ENCODE assay signal across 7 cellular contexts in the genomic region with DNA sequence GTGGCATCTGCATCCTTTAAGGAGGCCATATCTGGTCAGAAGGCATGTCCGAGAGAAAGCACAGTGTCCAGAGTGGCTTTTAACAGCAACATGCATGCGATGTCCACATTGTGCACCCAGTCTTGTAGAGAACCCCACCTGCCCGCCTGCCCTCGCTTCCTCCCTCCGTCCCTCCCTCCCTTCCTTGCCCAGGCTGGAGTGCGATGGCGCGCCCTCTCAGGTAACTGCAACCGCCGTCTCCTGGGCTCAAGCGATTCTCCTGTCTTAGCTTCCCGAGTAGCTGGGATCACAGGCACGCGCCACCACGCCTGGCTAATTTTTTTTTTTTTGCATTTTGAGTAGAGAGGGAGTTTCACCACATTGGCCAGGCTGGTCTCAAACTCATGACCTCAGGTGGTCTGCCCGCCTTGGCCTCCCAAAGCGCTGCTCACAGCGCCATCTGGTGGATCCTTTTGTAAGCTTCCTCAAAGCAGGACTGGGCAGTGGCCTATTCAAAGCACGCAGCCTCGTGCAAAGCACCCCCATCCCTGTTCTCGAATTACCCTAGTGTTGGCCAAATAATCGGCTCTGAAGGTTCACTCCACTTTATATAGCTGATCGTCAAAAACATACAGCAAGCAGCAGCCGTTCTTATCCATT. TPM values are rescaled to one million over a fixed set of nuclear protein-coding genes. Genes with fewer than 3 reads are reported as not detected.
DNase-seq lines count a peak whose midpoint lies in the region; ATAC-seq, FAIRE-seq and TF ChIP-seq lines count a peak whose summit lies in the region.

No MANE protein-coding gene starts in this region.

- H3K79me2 ChIP-seq in OCI-LY1 (ENCODE audit: insufficient read depth, low read length) (no peaks in the 10 kb centered on the region), keratinocyte (ENCODE audit: control insufficient read depth, insufficient read depth, low read length) (no peaks in the 10 kb centered on the region)

- no peaks in the 10 kb centered on the region for H3K9me3 ChIP-seq in OCI-LY1 (ENCODE audit: low read length)
- no peaks in the 10 kb centered on the region for H3K9me3 ChIP-seq in keratinocyte (ENCODE audit: control insufficient read depth, low read depth, low read length)

- no peak overlapping the region for H3K4me3 Mint-ChIP-seq in stimulated activated naive CD8-positive, alpha-beta T cell treated with anti-CD3 and anti-CD28 coated beads, Interleukin-15, amount 100 ng/mL, for 72 hours

- no peak overlapping the region for H3K27ac Mint-ChIP-seq in activated naive CD4-positive, alpha-beta T cell treated with anti-CD3 and anti-CD28 coated beads, Interleukin-2, amount 50 U/mL, for 72 hours
- H3K27ac Mint-ChIP-seq in stimulated activated naive CD8-positive, alpha-beta T cell treated with anti-CD3 and anti-CD28 coated beads, Interleukin-15, amount 100 ng/mL, for 72 hours, result no peak overlapping the region

- no peaks in the 10 kb centered on the region for H3K9me3 Mint-ChIP-seq in activated naive CD4-positive, alpha-beta T cell treated with anti-CD3 and anti-CD28 coated beads, Interleukin-2, amount 50 U/mL, for 72 hours
- H3K9me3 Mint-ChIP-seq in stimulated activated naive CD8-positive, alpha-beta T cell treated with anti-CD3 and anti-CD28 coated beads, Interleukin-15, amount 100 ng/mL, for 72 hours, result no peaks in the 10 kb centered on the region

- peak; percentile 43 for TF ChIP-seq CTCF in GM12874 (IDR thresholded peaks at IDR 0.05; ENCODE audit: insufficient read depth, low read depth, low read length)
- TF ChIP-seq CTCF in OCI-LY1 (IDR thresholded peaks at IDR 0.05; ENCODE audit: low read length), result peak; percentile 57
- TF ChIP-seq CTCF in keratinocyte (optimal IDR thresholded peaks at IDR 0.05 in 1 of 3, IDR thresholded peaks at IDR 0.05 in 1 of 3, conservative IDR thresholded peaks at IDR 0.05 in 1 of 3; ENCODE audit: extremely low read depth in 1 of 3, insufficient read depth in 2 of 3, low read length in 3 of 3), result peak; percentile 26 to 49 (median 48)

- FAIRE-seq in keratinocyte (lab: Jason Lieb, UNC), result no peak

- peaks cover 8% of the 10 kb centered on the region for H3K4me1 Mint-ChIP-seq in stimulated activated naive CD8-positive, alpha-beta T cell treated with anti-CD3 and anti-CD28 coated beads, Interleukin-15, amount 100 ng/mL, for 72 hours

- ATAC-seq in activated naive CD4-positive, alpha-beta T cell treated with anti-CD3 and anti-CD28 coated beads, Interleukin-2, amount 50 U/mL, for 72 hours, result peak; percentile 48 to 64
- peak; percentile 67 for ATAC-seq in stimulated activated naive CD8-positive, alpha-beta T cell treated with anti-CD3 and anti-CD28 coated beads, Interleukin-15, amount 100 ng/mL, for 72 hours

- H3K9ac ChIP-seq in OCI-LY1 (ENCODE audit: low read length), result no peak overlapping the region
- H3K9ac ChIP-seq in keratinocyte (ENCODE audit: control insufficient read depth, extremely low read depth, insufficient read depth, low read length), result no peak overlapping the region

- H3K4me3 ChIP-seq in OCI-LY1 (ENCODE audit: low read depth, low read length, poor library complexity, severe bottlenecking) (no peak overlapping the region), keratinocyte (ENCODE audit: control insufficient read depth in 2 of 3, extremely low read depth in 1 of 3, insufficient read depth in 2 of 3, low read depth in 1 of 3, low read length in 3 of 3) (no peak overlapping the region)

- no peak overlapping the region for H3K27ac ChIP-seq in OCI-LY1 (ENCODE audit: low read depth, low read length, poor library complexity, severe bottlenecking)
- no peak overlapping the region for H3K27ac ChIP-seq in keratinocyte (ENCODE audit: control insufficient read depth, insufficient read depth, low read length)

- H3K4me1 ChIP-seq in OCI-LY1 (ENCODE audit: insufficient read depth, low read length, severe bottlenecking) (no peaks in the 10 kb centered on the region), keratinocyte (ENCODE audit: control insufficient read depth, extremely low read depth, insufficient read depth, low read length) (no peaks in the 10 kb centered on the region)

- peak in 1 of 2 donors; percentile 40 for DNase-seq in activated naive CD4-positive, alpha-beta T cell treated with anti-CD3 and anti-CD28 coated beads, Interleukin-2, amount 50 U/mL, for 72 hours (ENCODE audit: low spot score in 2 of 2)
- DNase-seq in keratinocyte (ENCODE audit: low read depth, low spot score) (no peak), NCI-H1092 treated with DMSO at 0.1 percent for 48 hours (lab: John Stamatoyannopoulos, UW) (no peak), mucosa of gallbladder (ENCODE audit: low spot score) (no peak)
- DNase-seq in stimulated activated naive CD8-positive, alpha-beta T cell treated with anti-CD3 and anti-CD28 coated beads, Interleukin-15, amount 100 ng/mL, for 72 hours, result peak; percentile 24 to 41

- H2AFZ ChIP-seq in OCI-LY1 (ENCODE audit: low read length) (no peak overlapping the region), keratinocyte (ENCODE audit: control insufficient read depth, low read length) (no peak overlapping the region)

- no peaks in the 10 kb centered on the region for H3K36me3 Mint-ChIP-seq in activated naive CD4-positive, alpha-beta T cell treated with anti-CD3 and anti-CD28 coated beads, Interleukin-2, amount 50 U/mL, for 72 hours

- no peaks in the 10 kb centered on the region for H3K9me1 ChIP-seq in keratinocyte (ENCODE audit: control insufficient read depth, extremely low read depth, insufficient read depth, low read length)

- no peaks in the 10 kb centered on the region for H4K20me1 ChIP-seq in OCI-LY1 (ENCODE audit: insufficient read depth, low read length)
- no peaks in the 10 kb centered on the region for H4K20me1 ChIP-seq in keratinocyte (ENCODE audit: control insufficient read depth, extremely low read depth, insufficient read depth, low read length)

- dilution Hi-C loops in keratinocyte (cut with MboI; ENCODE audit: extremely low pct_ligation_motif_present, low sequenced_read_pairs), result no loop called here

- H3K4me2 ChIP-seq in OCI-LY1 (ENCODE audit: low read length), result no peak overlapping the region
- H3K4me2 ChIP-seq in keratinocyte (ENCODE audit: control insufficient read depth, extremely low read depth, insufficient read depth, low read depth, low read length), result no peak overlapping the region

- no peaks in the 10 kb centered on the region for H3K27me3 ChIP-seq in OCI-LY1 (ENCODE audit: insufficient read depth, low read length)
- H3K27me3 ChIP-seq in keratinocyte (ENCODE audit: control insufficient read depth, extremely low read depth, insufficient read depth, low read length), result no peaks in the 10 kb centered on the region

- H3K36me3 ChIP-seq in OCI-LY1 (ENCODE audit: insufficient read depth, low read length), result peaks cover 22% of the 10 kb centered on the region; the same call in 1 of the 2 replicates
- H3K36me3 ChIP-seq in keratinocyte (ENCODE audit: control insufficient read depth in 2 of 2, extremely low read depth in 1 of 2, insufficient read depth in 2 of 2, low read length in 2 of 2), result peaks cover 0 to 3% of the 10 kb centered on the region in 2 experiments

- H3K9me2 ChIP-seq in OCI-LY1 (ENCODE audit: low read depth, low read length), result no peaks in the 10 kb centered on the region

- no peaks in the 10 kb centered on the region for H3F3A ChIP-seq in OCI-LY1 (ENCODE audit: insufficient read depth, low read length)

- no peaks in the 10 kb centered on the region for H3K27me3 Mint-ChIP-seq in stimulated activated naive CD8-positive, alpha-beta T cell treated with anti-CD3 and anti-CD28 coated beads, Interleukin-15, amount 100 ng/mL, for 72 hours

RNA-seq across cellular contexts. Expression of a gene that starts 15.0 kb away (rescaled TPM):
- total RNA-seq in activated naive CD4-positive, alpha-beta T cell treated with anti-CD3 and anti-CD28 coated beads, Interleukin-2, amount 50 U/mL, for 72 hours, result 10 to 100 TPM; 15.7 to 31.5 TPM
- polyA plus RNA-seq in keratinocyte, result 18.5 to 25.5 TPM (median 24.8 TPM) in 3 replicates
- polyA plus RNA-seq in keratinocyte (2011; ENCODE audit: low read depth), result 10.2 TPM
- 14.2 and 24.0 TPM in 2 replicates for polyA plus RNA-seq in keratinocyte (2011; cell fraction: cytosol; rRNA removed)
- 12.8 and 14.9 TPM in 2 replicates for polyA plus RNA-seq in keratinocyte (2011; cell fraction: nucleus; rRNA removed)
- polyA plus RNA-seq in keratinocyte (2012; ENCODE audit: low replicate concordance), result 9.8 and 21.9 TPM in 2 replicates
- 14.9 to 39.7 TPM (median 20.4 TPM) in 3 replicates for polyA minus RNA-seq in keratinocyte
- 12.9 TPM for polyA minus RNA-seq in keratinocyte (2011; cell fraction: cytosol; rRNA and poly(A)+ RNA removed)
- 9.0 and 16.1 TPM in 2 replicates for polyA minus RNA-seq in keratinocyte (2011; cell fraction: nucleus; rRNA and poly(A)+ RNA removed)
- total RNA-seq in mucosa of gallbladder, result 15.5 TPM

RNA-seq across cellular contexts. Expression of a gene that starts 15.4 kb away (rescaled TPM):
- total RNA-seq in activated naive CD4-positive, alpha-beta T cell treated with anti-CD3 and anti-CD28 coated beads, Interleukin-2, amount 50 U/mL, for 72 hours, result 1 to 10 TPM; 4.8 to 7.6 TPM
- 9.1 to 10.1 TPM (median 9.8 TPM) in 3 replicates for polyA plus RNA-seq in keratinocyte
- polyA plus RNA-seq in keratinocyte (2011; ENCODE audit: low read depth), result 2.5 TPM
- polyA plus RNA-seq in keratinocyte (2011; cell fraction: cytosol; rRNA removed), result 10.0 and 11.4 TPM in 2 replicates
- 2.4 and 3.1 TPM in 2 replicates for polyA plus RNA-seq in keratinocyte (2011; cell fraction: nucleus; rRNA removed)
- 6.3 and 9.1 TPM in 2 replicates for polyA plus RNA-seq in keratinocyte (2012; ENCODE audit: low replicate concordance)
- polyA minus RNA-seq in keratinocyte, result 0.39 to 3.3 TPM (median 1.6 TPM) in 3 replicates
- 3.1 TPM for polyA minus RNA-seq in keratinocyte (2011; cell fraction: cytosol; rRNA and poly(A)+ RNA removed)
- polyA minus RNA-seq in keratinocyte (2011; cell fraction: nucleus; rRNA and poly(A)+ RNA removed), result 1.0 and 1.2 TPM in 2 replicates
- total RNA-seq in mucosa of gallbladder, result 10.1 TPM

RNA-seq across cellular contexts. Expression of a gene that starts 15.4 kb away (rescaled TPM):
- total RNA-seq in activated naive CD4-positive, alpha-beta T cell treated with anti-CD3 and anti-CD28 coated beads, Interleukin-2, amount 50 U/mL, for 72 hours, result 10 to 100 TPM; 17.1 to 19.5 TPM
- 4.7 to 20.2 TPM (median 5.0 TPM) in 3 replicates for polyA plus RNA-seq in keratinocyte
- polyA plus RNA-seq in keratinocyte (2011; ENCODE audit: low read depth), result 19.1 TPM
- 12.2 and 24.1 TPM in 2 replicates for polyA plus RNA-seq in keratinocyte (2011; cell fraction: cytosol; rRNA removed)
- polyA plus RNA-seq in keratinocyte (2011; cell fraction: nucleus; rRNA removed), result 4.0 and 6.5 TPM in 2 replicates
- polyA plus RNA-seq in keratinocyte (2012; ENCODE audit: low replicate concordance), result 14.6 and 14.8 TPM in 2 replicates
- 0.56 to 3.9 TPM (median 2.3 TPM) in 3 replicates for polyA minus RNA-seq in keratinocyte
- not detected for polyA minus RNA-seq in keratinocyte (2011; cell fraction: cytosol; rRNA and poly(A)+ RNA removed)
- 0.95 and 1.5 TPM in 2 replicates for polyA minus RNA-seq in keratinocyte (2011; cell fraction: nucleus; rRNA and poly(A)+ RNA removed)
- 18.7 TPM for total RNA-seq in mucosa of gallbladder

RNA-seq across cellular contexts. Expression of a gene that starts 59.7 kb away (rescaled TPM):
- total RNA-seq in activated naive CD4-positive, alpha-beta T cell treated with anti-CD3 and anti-CD28 coated beads, Interleukin-2, amount 50 U/mL, for 72 hours, result 10 to 100 TPM; 62.2 to 95.1 TPM
- 83.8 to 98.1 TPM (median 93.9 TPM) in 3 replicates for polyA plus RNA-seq in keratinocyte
- 41.7 TPM for polyA plus RNA-seq in keratinocyte (2011; ENCODE audit: low read depth)
- polyA plus RNA-seq in keratinocyte (2011; cell fraction: cytosol; rRNA removed), result 94.3 and 157 TPM in 2 replicates
- 33.5 and 37.0 TPM in 2 replicates for polyA plus RNA-seq in keratinocyte (2011; cell fraction: nucleus; rRNA removed)
- 56.2 and 74.5 TPM in 2 replicates for polyA plus RNA-seq in keratinocyte (2012; ENCODE audit: low replicate concordance)
- polyA minus RNA-seq in keratinocyte, result 33.6 to 36.3 TPM (median 34.6 TPM) in 3 replicates
- polyA minus RNA-seq in keratinocyte (2011; cell fraction: cytosol; rRNA and poly(A)+ RNA removed), result 7.3 TPM
- polyA minus RNA-seq in keratinocyte (2011; cell fraction: nucleus; rRNA and poly(A)+ RNA removed), result 3.5 and 9.1 TPM in 2 replicates
- total RNA-seq in mucosa of gallbladder, result 82.7 TPM

Comparison
In these comparisons a context has a peak if more than half of its experiments do, and no peak if none do; other contexts are left out.
1. DNase-seq: peak in stimulated activated naive CD8-positive, alpha-beta T cell treated with anti-CD3 and anti-CD28 coated beads, Interleukin-15, amount 100 ng/mL, for 72 hours (2 of 2); none in keratinocyte (single experiment), NCI-H1092 treated with DMSO at 0.1 percent for 48 hours (single experiment) and mucosa of gallbladder (single experiment).
2. Peak in every context shown above with its lines, with median percentiles within 50 percentile points of each other: CTCF ChIP-seq.